ENCODE assay signal across 13 cellular contexts in genomic region chr4:88938138-88938537, GRCh38.
DNase-seq lines count a peak whose midpoint lies in the region; ATAC-seq and TF ChIP-seq lines count a peak whose summit lies in the region.
"Had no signal": no experiment of that assay in that cellular context is flagged by ENCODE, and none has a peak within 500 bp of the region (broad histone marks: within the 10 kb centered on the region; RNA-seq: fewer than 3 reads in every experiment).

No MANE protein-coding gene starts in this region.

- H3K27me3 ChIP-seq in mammary epithelial cell (ENCODE audit: insufficient read depth, low read length), result no peaks in the 10 kb centered on the region

- peaks cover 6% of the 10 kb centered on the region for H3K4me1 ChIP-seq in mammary epithelial cell (ENCODE audit: insufficient read depth, low read length)

- dilution Hi-C loops in mammary epithelial cell (cut with HindIII; ENCODE audit: low sequenced_read_pairs), result no loop called here

- 0 out of 2 replicates have a peak, but pooled peaks have one; percentile 7 for TF ChIP-seq CTCF in AG10803 (conservative IDR thresholded peaks at IDR 0.05; ENCODE audit: low read length)
- TF ChIP-seq CTCF in mammary epithelial cell (conservative IDR thresholded peaks at IDR 0.05 in 1 of 2, IDR thresholded peaks at IDR 0.05 in 1 of 2; ENCODE audit: extremely low read depth in 1 of 2, insufficient read depth in 1 of 2, low read depth in 1 of 2, low read length in 2 of 2), result peak in 1 of 2 donors; percentile 36

- no peaks in the 10 kb centered on the region for H3K79me2 ChIP-seq in mammary epithelial cell (ENCODE audit: insufficient read depth, low read length)

- CTCF ChIA-PET in mammary epithelial cell (lab: Charles Lee; ENCODE audit: low non-redundant PET), result interaction anchor here (0.6 kb wide), 2 partner anchors 84 to 85 kb away, joined by 3 to 4 read pairs; no protein-coding TSS in a partner anchor

- H3K4me3 ChIP-seq in AG10803 (ENCODE audit: low read length) (no peak overlapping the region), mammary epithelial cell (replicated peaks in 1 of 3; ENCODE audit: insufficient read depth in 1 of 3, low read depth in 2 of 3, low read length in 3 of 3) (no peak overlapping the region)

- no peak overlapping the region for H3K9ac ChIP-seq in mammary epithelial cell (ENCODE audit: insufficient read depth, low read length)

- no peak overlapping the region for H2AFZ ChIP-seq in mammary epithelial cell (ENCODE audit: low read depth, low read length)

- peak overlapping the region; percentile 48 for H3K4me2 ChIP-seq in mammary epithelial cell (ENCODE audit: insufficient read depth, low read depth, low read length)

- peak; percentile 94 for DNase-seq in AG10803 (ENCODE audit: low read depth)
- DNase-seq in HPDE6-E6E7 (ENCODE audit: extremely low spot score), result peak; percentile 51
- peak; percentile 93 for DNase-seq in mammary epithelial cell
- DNase-seq in kidney tubule cell (ENCODE audit: low spot score), result peak; percentile 84
- no peak for DNase-seq in germinal center (ENCODE audit: low spot score)
- DNase-seq in NCI-H1048 (lab: John Stamatoyannopoulos, UW), result no peak
- no peak for DNase-seq in globus pallidus (ENCODE audit: low spot score)
- DNase-seq: naive thymus-derived CD8-positive, alpha-beta T cell; NCI-H2081; stimulated activated CD4-positive, alpha-beta T cell treated with anti-CD3 and anti-CD28 coated beads, Interleukin-15, amount 100 ng/mL, for 24 hours; stimulated activated naive CD4-positive, alpha-beta T cell had no signal

- H3K36me3 ChIP-seq in mammary epithelial cell (ENCODE audit: insufficient read depth, low read length), result no peaks in the 10 kb centered on the region

- no peaks in the 10 kb centered on the region for H3K9me3 ChIP-seq in mammary epithelial cell (replicated peaks; ENCODE audit: insufficient read depth, low read length)

- no TSS peak for BruUV-seq in mammary epithelial cell (replicated peaks; lab: Mats Ljungman, UMichigan)

- ATAC-seq in HG02884 (IDR thresholded peaks at IDR 0.05; ENCODE audit: unreplicated experiment), result no peak
- ATAC-seq: naive thymus-derived CD8-positive, alpha-beta T cell; Right ventricle myocardium inferior had no signal

- intact Hi-C loops in mammary epithelial cell (cut with micrococcal nuclease), result loop anchor here (2.0 to 5.0 kb wide), 2 partner anchors 87 to 174 kb away; partner anchors contain the start of gene TIGD2

- H4K20me1 ChIP-seq in mammary epithelial cell (ENCODE audit: insufficient read depth, low read length), result no peaks in the 10 kb centered on the region

- H3K27ac ChIP-seq in mammary epithelial cell (ENCODE audit: insufficient read depth, low read depth, low read length), result peak overlapping the region; percentile 37

- in situ Hi-C loops in mammary epithelial cell (cut with MboI; ENCODE audit: low sequenced_read_pairs in 2 of 2), result no loop called here

Comparison
In these comparisons a context has a peak if more than half of its experiments do, and no peak if none do; other contexts are left out.
1. DNase-seq: peak in AG10803 (single experiment), HPDE6-E6E7 (single experiment), mammary epithelial cell (single experiment) and kidney tubule cell (single experiment); none in germinal center (single experiment), NCI-H1048 (single experiment) and globus pallidus (single experiment).